In genomic region chrX:34578237-34578636, GRCh38 we compare ENCODE assay signal across 12 cellular contexts.
DNase-seq lines count a peak whose midpoint lies in the region; ATAC-seq and TF ChIP-seq lines count a peak whose summit lies in the region.
"Had no signal": no experiment of that assay in that cellular context is flagged by ENCODE, and none has a peak within 500 bp of the region (broad histone marks: within the 10 kb centered on the region; RNA-seq: fewer than 3 reads in every experiment).

No MANE protein-coding gene starts in this region.

- no TSS peak for BruUV-seq in MCF 10A (replicated peaks; lab: Mats Ljungman, UMichigan)

- H3K27ac Mint-ChIP-seq in MCF 10A (ENCODE audit: low read depth, unreplicated experiment) (no peak overlapping the region), T-helper 17 cell (no peak overlapping the region)

- WGBS in gastroesophageal sphincter (ENCODE audit: low coverage in 1 of 2), 2 donors, result 5% methylated on average over 2 of the region's 2 CpGs
- 1 to 9% methylated on average over 2 of the region's 2 CpGs for WGBS in thyroid gland, 2 donors

- no peaks in the 10 kb centered on the region for H3K9me3 Mint-ChIP-seq in MCF 10A (ENCODE audit: unreplicated experiment)

- intact Hi-C loops in MCF 10A (cut with micrococcal nuclease) (loop anchor here (5.0 kb wide), 1 partner anchor 1149 kb away; no protein-coding TSS in a partner anchor), breast epithelium (cut with DNase I; ENCODE audit: low total_unique reads) (no loop called here), thyroid gland (cut with DNase I) (no loop called here)

- H3K27ac ChIP-seq in breast epithelium (no peak overlapping the region), gastroesophageal sphincter (no peak overlapping the region), thyroid gland (no peak overlapping the region)
- H3K27ac ChIP-seq: transverse colon had no signal

- POLR2A ChIA-PET in MCF 10A (lab: Yijun Ruan, JAX), result no interaction called here

- H3K4me1 Mint-ChIP-seq in MCF 10A (ENCODE audit: insufficient read depth, unreplicated experiment) (no peaks in the 10 kb centered on the region), T-helper 17 cell (no peaks in the 10 kb centered on the region)

- H3K4me3 Mint-ChIP-seq in MCF 10A (ENCODE audit: unreplicated experiment) (no peak overlapping the region), T-helper 17 cell (no peak overlapping the region)

- DNase-seq in MCF 10A (ENCODE audit: unreplicated experiment) (peak; percentile 51), breast epithelium (ENCODE audit: low spot score in 2 of 2) (no peak), RPMI8226 (peak; percentile 3), thyroid gland (no peak), T-helper 17 cell (no peak)
- DNase-seq in stimulated activated CD4-positive, alpha-beta T cell treated with anti-CD3 and anti-CD28 coated beads, Interleukin-12 subunit alpha, Interleukin-12 subunit beta, amount 100 ng/mL, for 4 hours, result no peak
- DNase-seq: amniotic stem cell, DMS79 treated with DMSO at 0.1 percent for 48 hours, SHP77 treated with DMSO at 0.1 percent for 48 hours, transverse colon had no signal

- ATAC-seq in gastroesophageal sphincter, result no peak
- no peak for ATAC-seq in GM18909 (IDR thresholded peaks at IDR 0.05; ENCODE audit: poor library complexity, unreplicated experiment)
- ATAC-seq in T-helper 17 cell, result no peak

- TF ChIP-seq POLR2A in breast epithelium (IDR thresholded peaks at IDR 0.05) (no peak), gastroesophageal sphincter (IDR thresholded peaks at IDR 0.05) (no peak), thyroid gland (IDR thresholded peaks at IDR 0.05) (no peak)

- no peaks in the 10 kb centered on the region for H3K9me3 ChIP-seq in breast epithelium
- no peaks in the 10 kb centered on the region for H3K9me3 ChIP-seq in gastroesophageal sphincter
- no peaks in the 10 kb centered on the region for H3K9me3 ChIP-seq in thyroid gland
- H3K9me3 ChIP-seq in T-helper 17 cell (ENCODE audit: control insufficient read depth, low read length, poor library complexity, severe bottlenecking), result no peaks in the 10 kb centered on the region
- H3K9me3 ChIP-seq: transverse colon had no signal

- H3K4me3 ChIP-seq in breast epithelium (no peak overlapping the region), gastroesophageal sphincter (no peak overlapping the region), thyroid gland (replicated peaks in 1 of 3) (no peak overlapping the region)
- H3K4me3 ChIP-seq: transverse colon had no signal

- H3K36me3 Mint-ChIP-seq in MCF 10A (ENCODE audit: insufficient read depth, unreplicated experiment) (no peaks in the 10 kb centered on the region), T-helper 17 cell (ENCODE audit: low read depth) (no peaks in the 10 kb centered on the region)

- H3K27me3 ChIP-seq in breast epithelium (peaks cover 0 to 11% of the 10 kb centered on the region in 2 donors), gastroesophageal sphincter (no peaks in the 10 kb centered on the region), thyroid gland (no peaks in the 10 kb centered on the region)
- H3K27me3 ChIP-seq: transverse colon had no signal

- CTCF ChIA-PET in MCF 10A (lab: Yijun Ruan, JAX), result interaction anchor here (0.5 to 2.9 kb wide), 9 partner anchors 13 to 659 kb away, joined by 3 to 13 read pairs (median 3); no protein-coding TSS in a partner anchor

- H3K36me3 ChIP-seq in breast epithelium, result no peaks in the 10 kb centered on the region
- H3K36me3 ChIP-seq in gastroesophageal sphincter, result no peaks in the 10 kb centered on the region
- H3K36me3 ChIP-seq in thyroid gland, result no peaks in the 10 kb centered on the region
- H3K36me3 ChIP-seq: transverse colon had no signal

- TF ChIP-seq CTCF in MCF 10A (IDR thresholded peaks at IDR 0.05; ENCODE audit: unreplicated experiment) (peak; percentile 46), breast epithelium (IDR thresholded peaks at IDR 0.05) (peak in 1 of 3 donors; percentile 18), gastroesophageal sphincter (IDR thresholded peaks at IDR 0.05) (peak; percentile 16 to 43 (median 30)), thyroid gland (IDR thresholded peaks at IDR 0.05) (peak in 4 of 6 experiments; percentile 4 to 45 (median 36))

- H3K27me3 Mint-ChIP-seq in MCF 10A (ENCODE audit: insufficient read depth, unreplicated experiment) (peaks cover 16% of the 10 kb centered on the region), T-helper 17 cell (no peaks in the 10 kb centered on the region)

- TF ChIP-seq EP300 in gastroesophageal sphincter (IDR thresholded peaks at IDR 0.05), result no peak

- H3K4me1 ChIP-seq in breast epithelium (no peaks in the 10 kb centered on the region), gastroesophageal sphincter (no peaks in the 10 kb centered on the region), thyroid gland (no peaks in the 10 kb centered on the region)
- H3K4me1 ChIP-seq: transverse colon had no signal

Comparison
In these comparisons a context has a peak if more than half of its experiments do, and no peak if none do; other contexts are left out.
1. DNase-seq: peak in MCF 10A (single experiment) and RPMI8226 (single experiment); none in breast epithelium (0 of 2), thyroid gland (0 of 2), stimulated activated CD4-positive, alpha-beta T cell treated with anti-CD3 and anti-CD28 coated beads, Interleukin-12 subunit alpha, Interleukin-12 subunit beta, amount 100 ng/mL, for 4 hours (single experiment) and T-helper 17 cell (0 of 3).